Comparison of ENCODE assay signal across 11 cellular contexts in the genomic region with DNA sequence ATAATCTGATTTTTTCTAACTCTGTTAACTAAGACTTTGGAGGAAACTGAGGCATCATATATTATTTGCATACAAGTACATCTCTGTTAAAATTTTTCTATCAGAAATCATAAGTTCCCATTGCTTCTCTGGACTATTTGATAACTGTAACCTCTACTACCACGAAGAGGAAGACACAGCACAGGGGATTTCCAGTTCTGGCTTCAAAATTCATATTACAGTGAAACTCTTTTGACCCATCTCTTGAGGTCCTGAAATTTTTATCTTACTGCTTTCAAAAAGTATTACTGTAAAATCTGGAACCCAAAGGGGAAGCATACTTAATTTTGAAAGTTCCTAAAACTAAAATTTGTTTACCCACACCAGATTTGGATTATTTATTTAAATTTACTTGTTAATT. TPM values are rescaled to one million over a fixed set of nuclear protein-coding genes. Genes with fewer than 3 reads are reported as not detected.
A peak's percentile ranks its signal among the peaks of the same experiment; 100 is the strongest.
DNase-seq lines count a peak whose midpoint lies in the region; ATAC-seq and TF ChIP-seq lines count a peak whose summit lies in the region.
"Had no signal": no experiment of that assay in that cellular context is flagged by ENCODE, and none has a peak within 500 bp of the region (broad histone marks: within the 10 kb centered on the region; RNA-seq: fewer than 3 reads in every experiment).

No MANE protein-coding gene starts in this region.

- peaks cover 0 to 6% of the 10 kb centered on the region in 2 donors for H3K36me3 Mint-ChIP-seq in activated T-cell treated with anti-CD3 and anti-CD28 coated beads, Interleukin-2, amount 50 U/mL, for 72 hours (ENCODE audit: insufficient read depth in 2 of 2)
- peaks cover 39% of the 10 kb centered on the region for H3K36me3 Mint-ChIP-seq in WTC11

- H3K9me3 ChIP-seq in thyroid gland: no peaks in the 10 kb centered on the region

- H3K27me3 ChIP-seq in thyroid gland: no peaks in the 10 kb centered on the region

- CTCF ChIA-PET in WTC11 (lab: Charles Lee): no interaction called here

- WGBS in thyroid gland, 2 donors: 48 to 74% methylated on average over 1 of the region's 1 CpG

- no peak for TF ChIP-seq POLR2A in thyroid gland (IDR thresholded peaks at IDR 0.05)

- peaks cover 4 to 26% of the 10 kb centered on the region in 2 donors for H3K4me1 ChIP-seq in thyroid gland

- H3K4me3 Mint-ChIP-seq in activated T-cell treated with anti-CD3 and anti-CD28 coated beads, Interleukin-2, amount 50 U/mL, for 72 hours: peak overlapping the region; percentile 35 to 83
- H3K4me3 Mint-ChIP-seq in stimulated activated naive CD8-positive, alpha-beta T cell treated with anti-CD3 and anti-CD28 coated beads, Interleukin-15, amount 100 ng/mL, for 72 hours: peak overlapping the region; percentile 64 to 83
- H3K4me3 Mint-ChIP-seq in WTC11: no peak overlapping the region

- TF ChIP-seq CTCF in choroid plexus epithelial cell (conservative IDR thresholded peaks at IDR 0.05; ENCODE audit: low read depth, low read length) (no peak), thyroid gland (IDR thresholded peaks at IDR 0.05) (no peak), WTC11 (IDR thresholded peaks at IDR 0.05) (no peak)

- intact Hi-C loops in thyroid gland (cut with DNase I): no loop called here

- POLR2A ChIA-PET in WTC11 (lab: Charles Lee): no interaction called here

- no peaks in the 10 kb centered on the region for H3K36me3 ChIP-seq in thyroid gland

- DNase-seq in activated T-cell treated with anti-CD3 and anti-CD28 coated beads, Interleukin-2, amount 50 U/mL, for 72 hours: no peak
- no peak for DNase-seq in activated T-cell treated with anti-CD3 and anti-CD28 coated beads, Interleukin-2, amount 50 U/mL, for 1 hour
- DNase-seq in choroid plexus epithelial cell (ENCODE audit: low read depth) (peak; percentile 43), RKO (ENCODE audit: low spot score) (no peak), thyroid gland (no peak), WTC11 (ENCODE audit: low spot score) (no peak)
- DNase-seq in stimulated activated naive CD8-positive, alpha-beta T cell treated with anti-CD3 and anti-CD28 coated beads, Interleukin-15, amount 100 ng/mL, for 72 hours: no peak

- no peaks in the 10 kb centered on the region for H3K9me3 Mint-ChIP-seq in activated T-cell treated with anti-CD3 and anti-CD28 coated beads, Interleukin-2, amount 50 U/mL, for 72 hours
- H3K9me3 Mint-ChIP-seq in stimulated activated naive CD8-positive, alpha-beta T cell treated with anti-CD3 and anti-CD28 coated beads, Interleukin-15, amount 100 ng/mL, for 72 hours: no peaks in the 10 kb centered on the region
- H3K9me3 Mint-ChIP-seq in WTC11: peaks cover 17% of the 10 kb centered on the region
- H3K9me3 Mint-ChIP-seq: activated naive CD4-positive, alpha-beta T cell treated with anti-CD3 and anti-CD28 coated beads, Interleukin-2, amount 50 U/mL, for 24 hours had no signal

- H3K4me1 Mint-ChIP-seq in activated T-cell treated with anti-CD3 and anti-CD28 coated beads, Interleukin-2, amount 50 U/mL, for 72 hours (ENCODE audit: low read depth): peaks cover 47% of the 10 kb centered on the region
- peaks cover 51% of the 10 kb centered on the region for H3K4me1 Mint-ChIP-seq in stimulated activated naive CD8-positive, alpha-beta T cell treated with anti-CD3 and anti-CD28 coated beads, Interleukin-15, amount 100 ng/mL, for 72 hours
- H3K4me1 Mint-ChIP-seq in WTC11: peaks cover 49% of the 10 kb centered on the region

- no peak for ATAC-seq in activated T-cell treated with anti-CD3 and anti-CD28 coated beads, Interleukin-2, amount 50 U/mL, for 72 hours (replicated peaks in 1 of 2)
- ATAC-seq in HG02678 (IDR thresholded peaks at IDR 0.05; ENCODE audit: unreplicated experiment): peak; percentile 20
- ATAC-seq in stimulated activated naive CD8-positive, alpha-beta T cell treated with anti-CD3 and anti-CD28 coated beads, Interleukin-15, amount 100 ng/mL, for 72 hours: no peak
- no peak for ATAC-seq in WTC11
- ATAC-seq: activated CD4-positive, CD25-positive, alpha-beta regulatory T cell treated with anti-CD3 and anti-CD28 coated beads, Interleukin-2, amount 50 U/mL, for 24 hours; Right ventricle myocardium inferior had no signal

- H3K27ac ChIP-seq in thyroid gland: peak overlapping the region in 1 of 3 donors; percentile 24

- peak overlapping the region; percentile 68 for H3K27ac Mint-ChIP-seq in activated T-cell treated with anti-CD3 and anti-CD28 coated beads, Interleukin-2, amount 50 U/mL, for 72 hours
- H3K27ac Mint-ChIP-seq in stimulated activated naive CD8-positive, alpha-beta T cell treated with anti-CD3 and anti-CD28 coated beads, Interleukin-15, amount 100 ng/mL, for 72 hours: no peak overlapping the region
- H3K27ac Mint-ChIP-seq in WTC11: no peak overlapping the region
- H3K27ac Mint-ChIP-seq: activated naive CD4-positive, alpha-beta T cell treated with anti-CD3 and anti-CD28 coated beads, Interleukin-2, amount 50 U/mL, for 24 hours had no signal

- no peaks in the 10 kb centered on the region for H3K27me3 Mint-ChIP-seq in activated T-cell treated with anti-CD3 and anti-CD28 coated beads, Interleukin-2, amount 50 U/mL, for 72 hours (ENCODE audit: low read depth)
- no peaks in the 10 kb centered on the region for H3K27me3 Mint-ChIP-seq in stimulated activated naive CD8-positive, alpha-beta T cell treated with anti-CD3 and anti-CD28 coated beads, Interleukin-15, amount 100 ng/mL, for 72 hours
- no peaks in the 10 kb centered on the region for H3K27me3 Mint-ChIP-seq in WTC11 (ENCODE audit: low read depth)
- H3K27me3 Mint-ChIP-seq: activated naive CD4-positive, alpha-beta T cell treated with anti-CD3 and anti-CD28 coated beads, Interleukin-2, amount 50 U/mL, for 24 hours had no signal

- H3K4me3 ChIP-seq in choroid plexus epithelial cell (ENCODE audit: low read depth, low read length) (peak overlapping the region; percentile 5), thyroid gland (replicated peaks in 1 of 3) (no peak overlapping the region)

TF ChIP-seq in WTC11, 78 proteins besides CTCF, POLR2A, EP300 and RAD21 (continues in another document):
- TF ChIP-seq JUN (CRISPR knock-in tag; IDR thresholded peaks at IDR 0.05): no peak
- TF ChIP-seq CBFB (CRISPR knock-in tag; IDR thresholded peaks at IDR 0.05; ENCODE audit: low read depth): no peak
- no peak for TF ChIP-seq TEAD1 (CRISPR knock-in tag; IDR thresholded peaks at IDR 0.05)
- TF ChIP-seq NFYB (CRISPR knock-in tag; conservative IDR thresholded peaks at IDR 0.05; ENCODE audit: low read depth): no peak
- no peak for TF ChIP-seq ZNF219 (CRISPR knock-in tag; IDR thresholded peaks at IDR 0.05; ENCODE audit: borderline replicate concordance)
- TF ChIP-seq, protein P1, sequence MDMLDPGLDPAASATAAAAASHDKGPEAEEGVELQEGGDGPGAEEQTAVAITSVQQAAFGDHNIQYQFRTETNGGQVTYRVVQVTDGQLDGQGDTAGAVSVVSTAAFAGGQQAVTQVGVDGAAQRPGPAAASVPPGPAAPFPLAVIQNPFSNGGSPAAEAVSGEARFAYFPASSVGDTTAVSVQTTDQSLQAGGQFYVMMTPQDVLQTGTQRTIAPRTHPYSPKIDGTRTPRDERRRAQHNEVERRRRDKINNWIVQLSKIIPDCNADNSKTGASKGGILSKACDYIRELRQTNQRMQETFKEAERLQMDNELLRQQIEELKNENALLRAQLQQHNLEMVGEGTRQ (CRISPR knock-in tag; IDR thresholded peaks at IDR 0.05): no peak
- no peak for TF ChIP-seq CREM (CRISPR knock-in tag; IDR thresholded peaks at IDR 0.05)
- no peak for TF ChIP-seq ATF1 (CRISPR knock-in tag; IDR thresholded peaks at IDR 0.05)
- TF ChIP-seq ZBTB21 (CRISPR knock-in tag; IDR thresholded peaks at IDR 0.05; ENCODE audit: borderline replicate concordance): no peak
- no peak for TF ChIP-seq ZNF416 (CRISPR knock-in tag; IDR thresholded peaks at IDR 0.05)
- TF ChIP-seq, protein P2, sequence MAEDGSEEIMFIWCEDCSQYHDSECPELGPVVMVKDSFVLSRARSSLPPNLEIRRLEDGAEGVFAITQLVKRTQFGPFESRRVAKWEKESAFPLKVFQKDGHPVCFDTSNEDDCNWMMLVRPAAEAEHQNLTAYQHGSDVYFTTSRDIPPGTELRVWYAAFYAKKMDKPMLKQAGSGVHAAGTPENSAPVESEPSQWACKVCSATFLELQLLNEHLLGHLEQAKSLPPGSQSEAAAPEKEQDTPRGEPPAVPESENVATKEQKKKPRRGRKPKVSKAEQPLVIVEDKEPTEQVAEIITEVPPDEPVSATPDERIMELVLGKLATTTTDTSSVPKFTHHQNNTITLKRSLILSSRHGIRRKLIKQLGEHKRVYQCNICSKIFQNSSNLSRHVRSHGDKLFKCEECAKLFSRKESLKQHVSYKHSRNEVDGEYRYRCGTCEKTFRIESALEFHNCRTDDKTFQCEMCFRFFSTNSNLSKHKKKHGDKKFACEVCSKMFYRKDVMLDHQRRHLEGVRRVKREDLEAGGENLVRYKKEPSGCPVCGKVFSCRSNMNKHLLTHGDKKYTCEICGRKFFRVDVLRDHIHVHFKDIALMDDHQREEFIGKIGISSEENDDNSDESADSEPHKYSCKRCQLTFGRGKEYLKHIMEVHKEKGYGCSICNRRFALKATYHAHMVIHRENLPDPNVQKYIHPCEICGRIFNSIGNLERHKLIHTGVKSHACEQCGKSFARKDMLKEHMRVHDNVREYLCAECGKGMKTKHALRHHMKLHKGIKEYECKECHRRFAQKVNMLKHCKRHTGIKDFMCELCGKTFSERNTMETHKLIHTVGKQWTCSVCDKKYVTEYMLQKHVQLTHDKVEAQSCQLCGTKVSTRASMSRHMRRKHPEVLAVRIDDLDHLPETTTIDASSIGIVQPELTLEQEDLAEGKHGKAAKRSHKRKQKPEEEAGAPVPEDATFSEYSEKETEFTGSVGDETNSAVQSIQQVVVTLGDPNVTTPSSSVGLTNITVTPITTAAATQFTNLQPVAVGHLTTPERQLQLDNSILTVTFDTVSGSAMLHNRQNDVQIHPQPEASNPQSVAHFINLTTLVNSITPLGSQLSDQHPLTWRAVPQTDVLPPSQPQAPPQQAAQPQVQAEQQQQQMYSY (CRISPR knock-in tag; IDR thresholded peaks at IDR 0.05): no peak
- TF ChIP-seq, protein P3, sequence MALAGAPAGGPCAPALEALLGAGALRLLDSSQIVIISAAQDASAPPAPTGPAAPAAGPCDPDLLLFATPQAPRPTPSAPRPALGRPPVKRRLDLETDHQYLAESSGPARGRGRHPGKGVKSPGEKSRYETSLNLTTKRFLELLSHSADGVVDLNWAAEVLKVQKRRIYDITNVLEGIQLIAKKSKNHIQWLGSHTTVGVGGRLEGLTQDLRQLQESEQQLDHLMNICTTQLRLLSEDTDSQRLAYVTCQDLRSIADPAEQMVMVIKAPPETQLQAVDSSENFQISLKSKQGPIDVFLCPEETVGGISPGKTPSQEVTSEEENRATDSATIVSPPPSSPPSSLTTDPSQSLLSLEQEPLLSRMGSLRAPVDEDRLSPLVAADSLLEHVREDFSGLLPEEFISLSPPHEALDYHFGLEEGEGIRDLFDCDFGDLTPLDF (CRISPR knock-in tag; IDR thresholded peaks at IDR 0.05): no peak

RNA-seq across cellular contexts. Expression of a gene that starts 4.2 kb away (rescaled TPM):
- total RNA-seq in activated T-cell treated with anti-CD3 and anti-CD28 coated beads, Interleukin-2, amount 50 U/mL, for 72 hours: 10 to 100 TPM; 48.7 to 65.5 TPM
- total RNA-seq in thyroid gland: 100 to 1,000 TPM in 1 of 4 donors, 10 to 100 TPM in 3; 57.6 to 103 (median 77.3) TPM
- 44.4 to 58.1 TPM (median 48.1 TPM) in 3 replicates for total RNA-seq in WTC11 (2021)
